Comparison of ENCODE assay signal across 11 cellular contexts in genomic region chr1:163874070-163874469, GRCh38.
A peak's percentile ranks its signal among the peaks of the same experiment; 100 is the strongest.
DNase-seq lines count a peak whose midpoint lies in the region; ATAC-seq and TF ChIP-seq lines count a peak whose summit lies in the region.
"Had no signal": no experiment of that assay in that cellular context is flagged by ENCODE, and none has a peak within 500 bp of the region (broad histone marks: within the 10 kb centered on the region; RNA-seq: fewer than 3 reads in every experiment).

No MANE protein-coding gene starts in this region.

- no peaks in the 10 kb centered on the region for H4K20me1 ChIP-seq in GM23248 (ENCODE audit: insufficient read depth)

- TF ChIP-seq CTCF in AG04450 (IDR thresholded peaks at IDR 0.05; ENCODE audit: low read depth, low read length) (peak; percentile 40), RWPE2 (IDR thresholded peaks at IDR 0.05; ENCODE audit: poor library complexity, severe bottlenecking) (peak; percentile 11), fibroblast of the aortic adventitia (IDR thresholded peaks at IDR 0.05; ENCODE audit: insufficient read depth, low read length) (peak; percentile 65)

- no peaks in the 10 kb centered on the region for H3K9me2 ChIP-seq in GM23248 (ENCODE audit: insufficient read depth)

- in situ Hi-C loops in GM23248 (cut with MboI), result loop anchor here (25.0 kb wide), 1 partner anchor 913 kb away; no protein-coding TSS in a partner anchor

- no peak overlapping the region for H3K27ac ChIP-seq in AG04450 (ENCODE audit: low read depth, low read length)
- no peak overlapping the region; the same call in 1 of the 2 replicates for H3K27ac ChIP-seq in GM23248
- H3K27ac ChIP-seq in RWPE2 (ENCODE audit: poor library complexity, severe bottlenecking), result no peak overlapping the region

- H3K36me3 ChIP-seq in GM23248 (ENCODE audit: low read depth) (no peaks in the 10 kb centered on the region), RWPE2 (ENCODE audit: low read depth) (no peaks in the 10 kb centered on the region)

- no peak for ATAC-seq in RWPE2 (ENCODE audit: low read depth)
- ATAC-seq: Right ventricle myocardium inferior had no signal

- no peaks in the 10 kb centered on the region for H3K27me3 ChIP-seq in AG04450 (ENCODE audit: control insufficient read depth, insufficient read depth, low read length)
- no peaks in the 10 kb centered on the region for H3K27me3 ChIP-seq in GM23248 (replicated peaks; ENCODE audit: insufficient read depth)
- H3K27me3 ChIP-seq in RWPE2 (ENCODE audit: insufficient read depth, poor library complexity, severe bottlenecking), result no peaks in the 10 kb centered on the region

- peak overlapping the region; percentile 85; the same call in 1 of the 2 replicates for H2AFZ ChIP-seq in GM23248

- no peak overlapping the region for H3K4me2 ChIP-seq in GM23248 (ENCODE audit: unreplicated experiment)

- H3K79me2 ChIP-seq in GM23248 (ENCODE audit: insufficient read depth), result no peaks in the 10 kb centered on the region

- H3F3A ChIP-seq in GM23248 (ENCODE audit: insufficient read depth), result peaks cover 23% of the 10 kb centered on the region

- WGBS in GM23248 (ENCODE audit: low coverage in 1 of 2, low lambda C conversion rate in 2 of 2, missing lambda C conversion rate in 2 of 2), 2 experiments, result 3 to 6% methylated on average over 1 of the region's 1 CpG

- H3K9me3 ChIP-seq in AG04450 (ENCODE audit: control insufficient read depth, insufficient read depth, low read length) (no peaks in the 10 kb centered on the region), GM23248 (ENCODE audit: low read depth) (no peaks in the 10 kb centered on the region), RWPE2 (ENCODE audit: severe bottlenecking) (no peaks in the 10 kb centered on the region)

- H3K4me1 ChIP-seq in GM23248 (ENCODE audit: insufficient read depth) (peaks cover 53% of the 10 kb centered on the region), RWPE2 (ENCODE audit: insufficient read depth, poor library complexity, severe bottlenecking) (peaks cover 5% of the 10 kb centered on the region)

- DNase-seq in AG04450 (ENCODE audit: low read depth, low spot score) (no peak), GM23248 (peak; percentile 13), RWPE2 (ENCODE audit: low spot score) (no peak), fibroblast of the aortic adventitia (ENCODE audit: low read depth) (peak; percentile 64), NCI-H187 (lab: John Stamatoyannopoulos, UW) (no peak), HuH-7 (ENCODE audit: low spot score) (no peak), SW 1271 (lab: John Stamatoyannopoulos, UW) (no peak)
- DNase-seq in activated CD4-positive, alpha-beta T cell treated with anti-CD3 and anti-CD28 coated beads, Interleukin-2, amount 50 U/mL, for 1 hour, result no peak
- DNase-seq: CD4-positive, CD25-positive, alpha-beta regulatory T cell; NCI-H446 had no signal

- H3K4me3 ChIP-seq in AG04450 (ENCODE audit: low read depth, low read length), result no peak overlapping the region
- no peak overlapping the region for H3K4me3 ChIP-seq in GM23248
- H3K4me3 ChIP-seq in RWPE2 (ENCODE audit: severe bottlenecking), result no peak overlapping the region
- H3K4me3 ChIP-seq in fibroblast of the aortic adventitia (ENCODE audit: low read depth, low read length), result no peak overlapping the region

- POLR2A ChIA-PET in AG04450 (lab: Yijun Ruan, JAX), result no interaction called here

- no peak overlapping the region for H3K9ac ChIP-seq in GM23248

- CTCF ChIA-PET in AG04450 (lab: Charles Lee), result interaction anchor here (0.7 to 0.8 kb wide), 2 partner anchors 13 to 31 kb away, joined by 3 read pairs; no protein-coding TSS in a partner anchor

Comparison
In these comparisons a context has a peak if more than half of its experiments do, and no peak if none do; other contexts are left out.
1. DNase-seq: peak in GM23248 (single experiment) and fibroblast of the aortic adventitia (single experiment); none in AG04450 (single experiment), RWPE2 (single experiment), activated CD4-positive, alpha-beta T cell treated with anti-CD3 and anti-CD28 coated beads, Interleukin-2, amount 50 U/mL, for 1 hour (single experiment), NCI-H187 (0 of 2), HuH-7 (single experiment) and SW 1271 (0 of 2).
2. CTCF ChIP-seq: peak in every context shown above with its lines; median percentile 65 in fibroblast of the aortic adventitia; 40 in AG04450; 11 in RWPE2.